8 cellular contexts compared by ENCODE assay signal in genomic region chr4:2290974-2291704, GRCh38. TPM values are rescaled to one million over a fixed set of nuclear protein-coding genes. Genes with fewer than 3 reads are reported as not detected.
DNase-seq lines count a peak whose midpoint lies in the region; FAIRE-seq and TF ChIP-seq lines count a peak whose summit lies in the region.

No MANE protein-coding gene starts in this region.

- H3K4me1 Mint-ChIP-seq in dendritic cell treated with granulocyte-macrophage colony-stimulating factor and Interleukin-4, amounts not matched to agents 40 ng/mL and 50 ng/mL, for 4 days (ENCODE audit: low read depth) = peaks cover 20% of the 10 kb centered on the region

- no peak for TF ChIP-seq CTCF in GM13977 (IDR thresholded peaks at IDR 0.05; ENCODE audit: extremely low read depth, insufficient read depth, missing control alignments)

- peaks cover 15% of the 10 kb centered on the region for H3K36me3 Mint-ChIP-seq in dendritic cell treated with granulocyte-macrophage colony-stimulating factor and Interleukin-4, amounts not matched to agents 40 ng/mL and 50 ng/mL, for 4 days (ENCODE audit: low read depth)

- no peaks in the 10 kb centered on the region for H3K9me3 Mint-ChIP-seq in dendritic cell treated with granulocyte-macrophage colony-stimulating factor and Interleukin-4, amounts not matched to agents 40 ng/mL and 50 ng/mL, for 4 days

- no peak for FAIRE-seq in frontal cortex (lab: Jason Lieb, UNC)

- DNase-seq in GM13977 (ENCODE audit: low spot score) = peak; percentile 67
- peak; percentile 43 to 58 for DNase-seq in activated CD4-positive, alpha-beta T cell treated with anti-CD3 and anti-CD28 coated beads for 4 hours
- DNase-seq in stimulated activated CD4-positive, alpha-beta T cell treated with anti-CD3 and anti-CD28 coated beads, TNF-alpha, amount 100 ng/mL, for 48 hours (ENCODE audit: low read depth in 3 of 3) = peak in 2 of 3 donors; percentile 22 to 27
- DNase-seq in NCI-H82 treated with DMSO at 0.1 percent for 48 hours (lab: John Stamatoyannopoulos, UW; ENCODE audit: unreplicated experiment) = no peak
- no peak for DNase-seq in frontal cortex (ENCODE audit: low spot score in 2 of 2)
- no peak for DNase-seq in NCI-H2227 (lab: John Stamatoyannopoulos, UW; ENCODE audit: unreplicated experiment)
- DNase-seq in SIG-M5 (lab: John Stamatoyannopoulos, UW) = no peak

- H3K4me3 Mint-ChIP-seq in dendritic cell treated with granulocyte-macrophage colony-stimulating factor and Interleukin-4, amounts not matched to agents 40 ng/mL and 50 ng/mL, for 4 days = peak overlapping the region; percentile 57

- H3K27ac Mint-ChIP-seq in dendritic cell treated with granulocyte-macrophage colony-stimulating factor and Interleukin-4, amounts not matched to agents 40 ng/mL and 50 ng/mL, for 4 days = no peak overlapping the region

- intact Hi-C loops in dendritic cell treated with granulocyte-macrophage colony-stimulating factor and Interleukin-4, amounts not matched to agents 40 ng/mL and 50 ng/mL, for 4 days (cut with micrococcal nuclease) = no loop called here

- in situ Hi-C loops in GM13977 (cut with MboI; ENCODE audit: low pct_unique_long_range_greater_than_20kb, low sequenced_read_pairs, unreplicated experiment) = no loop called here

- H3K27me3 Mint-ChIP-seq in dendritic cell treated with granulocyte-macrophage colony-stimulating factor and Interleukin-4, amounts not matched to agents 40 ng/mL and 50 ng/mL, for 4 days = peaks cover 29% of the 10 kb centered on the region

RNA-seq across cellular contexts. Expression of gene MXD4, which starts 29.2 kb away (rescaled TPM):
- 17.5 TPM for total RNA-seq in frontal cortex

RNA-seq across cellular contexts. Expression of gene HAUS3, which starts 49.2 kb away (rescaled TPM):
- total RNA-seq in frontal cortex = 42.0 TPM

RNA-seq across cellular contexts. Expression of gene POLN, which starts 49.2 kb away (rescaled TPM):
- 8.6 TPM for total RNA-seq in frontal cortex

Comparison
In these comparisons a context has a peak if more than half of its experiments do, and no peak if none do; other contexts are left out.
1. DNase-seq: peak in GM13977 (single experiment), activated CD4-positive, alpha-beta T cell treated with anti-CD3 and anti-CD28 coated beads for 4 hours (2 of 2) and stimulated activated CD4-positive, alpha-beta T cell treated with anti-CD3 and anti-CD28 coated beads, TNF-alpha, amount 100 ng/mL, for 48 hours (2 of 3); none in NCI-H82 treated with DMSO at 0.1 percent for 48 hours (single experiment), frontal cortex (0 of 2), NCI-H2227 (single experiment) and SIG-M5 (single experiment).